In the genomic region with DNA sequence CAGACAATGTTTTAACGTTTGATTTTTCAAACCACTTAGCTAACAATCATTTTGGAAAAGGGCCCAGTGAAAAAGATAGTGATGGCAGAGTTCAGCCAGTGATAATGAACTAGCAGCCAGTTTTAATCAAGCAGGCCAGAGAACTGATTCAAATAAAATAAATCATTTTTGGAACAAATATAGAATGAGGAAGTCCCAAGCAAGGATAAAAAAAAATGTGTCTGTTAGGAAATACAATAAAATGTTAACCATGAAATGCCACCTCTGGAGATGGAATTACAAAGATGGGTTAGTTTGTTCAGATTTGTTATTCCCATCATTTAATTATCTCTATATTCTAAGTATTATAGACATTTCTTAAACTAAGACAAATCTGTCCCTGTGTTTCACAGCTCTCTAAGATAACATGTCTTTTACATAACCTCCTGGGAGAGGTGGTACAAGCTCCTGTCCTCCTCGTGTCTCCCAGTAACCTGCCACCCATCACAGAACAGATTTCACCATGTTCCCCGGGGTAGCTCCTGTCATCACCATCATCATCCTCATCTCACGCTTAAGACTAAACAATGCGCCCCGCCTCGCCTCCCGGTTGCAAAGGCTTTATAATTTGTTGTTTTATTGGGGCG, we compare ENCODE assay signal across 8 cellular contexts. TPM values are rescaled to one million over a fixed set of nuclear protein-coding genes. Genes with fewer than 3 reads are reported as not detected.
DNase-seq lines count a peak whose midpoint lies in the region; ATAC-seq and TF ChIP-seq lines count a peak whose summit lies in the region.

No MANE protein-coding gene starts in this region.

- TF ChIP-seq EP300 in suprapubic skin (IDR thresholded peaks at IDR 0.05): no peak

- H3K27ac ChIP-seq in HUES6 (ENCODE audit: low read depth, low read length): no peak overlapping the region
- H3K27ac ChIP-seq in suprapubic skin: peak overlapping the region; percentile 76

- H3K36me3 ChIP-seq in HUES6 (ENCODE audit: control insufficient read depth, insufficient read depth, low read length) (no peaks in the 10 kb centered on the region), suprapubic skin (no peaks in the 10 kb centered on the region)

- H3K9me3 ChIP-seq in HUES6 (ENCODE audit: control insufficient read depth, insufficient read depth, low read depth, low read length) (no peaks in the 10 kb centered on the region), suprapubic skin (no peaks in the 10 kb centered on the region)

- DNase-seq in NCI-H524 (lab: John Stamatoyannopoulos, UW) (peak; percentile 17 to 47), NCI-H524 treated with DMSO at 0.1 percent for 48 hours (lab: John Stamatoyannopoulos, UW) (no peak), amniotic epithelial cell (ENCODE audit: low read depth) (peak; percentile 13), immature natural killer cell (no peak), suprapubic skin (ENCODE audit: low spot score in 2 of 2) (no peak), NCI-H146 (lab: John Stamatoyannopoulos, UW) (no peak)

- H3K9ac ChIP-seq in HUES6 (ENCODE audit: low read length): peak overlapping the region; percentile 95

- no peaks in the 10 kb centered on the region for H3K36me3 Mint-ChIP-seq in immature natural killer cell

- TF ChIP-seq CTCF in suprapubic skin (IDR thresholded peaks at IDR 0.05): no peak

- H3K4me3 ChIP-seq in HUES6 (ENCODE audit: low read depth, low read length) (peak overlapping the region; percentile 71), suprapubic skin (peak overlapping the region; percentile 89)

- peak overlapping the region; percentile 90 to 99 (median 91) for H3K4me3 Mint-ChIP-seq in immature natural killer cell

- ATAC-seq in HG03442 (IDR thresholded peaks at IDR 0.05; ENCODE audit: unreplicated experiment): no peak

- no peaks in the 10 kb centered on the region for H3K27me3 ChIP-seq in HUES6 (ENCODE audit: control insufficient read depth, insufficient read depth, low read length)
- H3K27me3 ChIP-seq in suprapubic skin: no peaks in the 10 kb centered on the region

- 1% methylated on average over 9 of the region's 9 CpGs for WGBS in suprapubic skin

- peak overlapping the region; percentile 88 to 95 (median 91) for H3K27ac Mint-ChIP-seq in immature natural killer cell

- H3K9me3 Mint-ChIP-seq in immature natural killer cell: no peaks in the 10 kb centered on the region

- H3K4me1 ChIP-seq in HUES6 (ENCODE audit: control insufficient read depth, insufficient read depth, low read length) (no peaks in the 10 kb centered on the region; the same call in 1 of the 2 replicates), suprapubic skin (peaks cover 35% of the 10 kb centered on the region)

- peaks cover 0 to 11% (median 8%) of the 10 kb centered on the region in 3 donors for H3K27me3 Mint-ChIP-seq in immature natural killer cell (ENCODE audit: low read depth in 3 of 3)

- H3K4me1 Mint-ChIP-seq in immature natural killer cell: peaks cover 50 to 66% of the 10 kb centered on the region in 2 donors

- no peak for TF ChIP-seq POLR2A in suprapubic skin (IDR thresholded peaks at IDR 0.05)

RNA-seq across cellular contexts. Expression of gene HERC1, which starts 1.0 kb away (rescaled TPM):
- polyA plus RNA-seq in immature natural killer cell: 10 to 100 TPM; 15.9 to 48.0 (median 26.4) TPM
- 100 to 1,000 TPM in 3 of 4 donors, 10 to 100 TPM in 1; 74.2 to 155 (median 112) TPM for total RNA-seq in suprapubic skin

Comparison
In these comparisons a context has a peak if more than half of its experiments do, and no peak if none do; other contexts are left out.
1. DNase-seq: peak in NCI-H524 (2 of 2) and amniotic epithelial cell (single experiment); none in NCI-H524 treated with DMSO at 0.1 percent for 48 hours (single experiment), immature natural killer cell (0 of 3), suprapubic skin (0 of 2) and NCI-H146 (single experiment).